10 cellular contexts compared by ENCODE assay signal in the genomic region with DNA sequence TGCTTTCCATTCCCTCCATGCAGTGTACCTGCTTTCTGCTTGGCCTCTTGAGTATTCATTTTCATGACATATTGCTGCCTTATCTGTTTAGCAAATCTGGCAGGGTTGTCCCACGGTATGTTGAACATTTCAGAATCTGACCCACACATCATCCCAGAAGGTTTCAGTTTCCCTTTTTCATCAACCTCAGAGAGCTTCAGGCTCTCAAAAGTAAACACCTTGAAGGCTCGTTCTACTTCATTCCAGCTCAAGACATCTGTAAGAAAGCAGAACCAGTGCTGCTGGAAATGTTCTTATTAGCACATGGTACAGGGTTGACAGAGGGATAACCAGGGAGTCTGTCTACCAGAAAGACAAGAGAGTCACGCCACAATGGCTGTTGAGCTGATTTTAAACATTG.
DNase-seq lines count a peak whose midpoint lies in the region; ATAC-seq and TF ChIP-seq lines count a peak whose summit lies in the region.
"Had no signal": no experiment of that assay in that cellular context is flagged by ENCODE, and none has a peak within 500 bp of the region (broad histone marks: within the 10 kb centered on the region; RNA-seq: fewer than 3 reads in every experiment).

No MANE protein-coding gene starts in this region.

- H3K4me3 ChIP-seq in MM.1S (ENCODE audit: low read length) (peak overlapping the region; percentile 16), thyroid gland (replicated peaks in 1 of 3) (no peak overlapping the region)
- H3K4me3 ChIP-seq: mucosa of descending colon had no signal

- H3K4me1 ChIP-seq in MM.1S (ENCODE audit: low read length) (peaks cover 9% of the 10 kb centered on the region), thyroid gland (no peaks in the 10 kb centered on the region)

- H3K9me3 ChIP-seq in MM.1S (replicated peaks; ENCODE audit: insufficient read depth, low read length) (no peaks in the 10 kb centered on the region), thyroid gland (no peaks in the 10 kb centered on the region)
- H3K9me3 ChIP-seq: mucosa of descending colon had no signal

- peak overlapping the region; percentile 63 for H2AFZ ChIP-seq in MM.1S (ENCODE audit: low read length)

- H3K4me1 Mint-ChIP-seq in activated T-helper 17 cell treated with anti-CD3 and anti-CD28 coated beads, Interleukin-2, amount 50 U/mL, for 72 hours = no peaks in the 10 kb centered on the region

- H4K20me1 ChIP-seq in MM.1S (ENCODE audit: insufficient read depth, low read length) = no peaks in the 10 kb centered on the region

- no peaks in the 10 kb centered on the region for H3K79me2 ChIP-seq in MM.1S (ENCODE audit: low read length)

- H3K36me3 ChIP-seq in MM.1S (replicated peaks; ENCODE audit: insufficient read depth, low read length) (no peaks in the 10 kb centered on the region), thyroid gland (no peaks in the 10 kb centered on the region)

- H3K9me3 Mint-ChIP-seq in activated T-helper 17 cell treated with anti-CD3 and anti-CD28 coated beads, Interleukin-2, amount 50 U/mL, for 72 hours = no peaks in the 10 kb centered on the region

- H3K27ac Mint-ChIP-seq in activated T-helper 17 cell treated with anti-CD3 and anti-CD28 coated beads, Interleukin-2, amount 50 U/mL, for 72 hours = no peak overlapping the region

- ATAC-seq in GM19023 (IDR thresholded peaks at IDR 0.05; ENCODE audit: unreplicated experiment) = peak; percentile 83
- ATAC-seq in HG02610 (IDR thresholded peaks at IDR 0.05; ENCODE audit: unreplicated experiment) = peak; percentile 85
- no peak for ATAC-seq in activated T-helper 17 cell treated with anti-CD3 and anti-CD28 coated beads, Interleukin-2, amount 50 U/mL, for 72 hours (replicated peaks)
- ATAC-seq: mucosa of descending colon had no signal

- peak overlapping the region; percentile 66 for H3K4me2 ChIP-seq in MM.1S (ENCODE audit: low read depth, low read length)

- no peak overlapping the region for H3K4me3 Mint-ChIP-seq in activated T-helper 17 cell treated with anti-CD3 and anti-CD28 coated beads, Interleukin-2, amount 50 U/mL, for 72 hours

- no peaks in the 10 kb centered on the region for H3K36me3 Mint-ChIP-seq in activated T-helper 17 cell treated with anti-CD3 and anti-CD28 coated beads, Interleukin-2, amount 50 U/mL, for 72 hours (ENCODE audit: low read depth)

- no peak for TF ChIP-seq POLR2A in thyroid gland (IDR thresholded peaks at IDR 0.05)

- peak overlapping the region; percentile 16; the same call in 1 of the 2 replicates for H3K9ac ChIP-seq in MM.1S (ENCODE audit: low read length)

- intact Hi-C loops in thyroid gland (cut with DNase I) = no loop called here

- DNase-seq in ELR (ENCODE audit: low read depth) (peak; percentile 20), MM.1S (peak; percentile 67), thyroid gland (no peak), middle frontal gyrus (ENCODE audit: extremely low spot score, low spot score) (no peak), activated gamma-delta T cell (lab: John Stamatoyannopoulos, UW) (no peak)
- DNase-seq: activated T-cell treated with anti-CD3 and anti-CD28 coated beads for 4 hours, mucosa of descending colon had no signal

- peaks cover 10% of the 10 kb centered on the region for H3K27me3 Mint-ChIP-seq in activated T-helper 17 cell treated with anti-CD3 and anti-CD28 coated beads, Interleukin-2, amount 50 U/mL, for 72 hours

- H3K9me2 ChIP-seq in MM.1S (replicated peaks; ENCODE audit: insufficient read depth, low read length) = no peaks in the 10 kb centered on the region

- WGBS in thyroid gland, 2 donors = 51 to 55% methylated on average over 3 of the region's 3 CpGs

- H3K27ac ChIP-seq in MM.1S (ENCODE audit: low read length) (peak overlapping the region; percentile 11; the same call in 1 of the 2 replicates), thyroid gland (no peak overlapping the region)

- TF ChIP-seq CTCF in MM.1S (IDR thresholded peaks at IDR 0.05; ENCODE audit: low read length) (no peak), thyroid gland (IDR thresholded peaks at IDR 0.05) (no peak)

- H3K27me3 ChIP-seq in MM.1S (replicated peaks; ENCODE audit: insufficient read depth, low read length) = no peaks in the 10 kb centered on the region
- H3K27me3 ChIP-seq in thyroid gland = no peaks in the 10 kb centered on the region

- H3F3A ChIP-seq in MM.1S (ENCODE audit: insufficient read depth, low read length) = peaks cover 5% of the 10 kb centered on the region; the same call in 1 of the 2 replicates

Comparison
In these comparisons a context has a peak if more than half of its experiments do, and no peak if none do; other contexts are left out.
1. DNase-seq: peak in ELR (single experiment) and MM.1S (single experiment); none in thyroid gland (0 of 2), middle frontal gyrus (single experiment) and activated gamma-delta T cell (single experiment).